ENCODE assay signal across 10 cellular contexts in genomic region chr14:99821519-99822165, GRCh38. TPM values are rescaled to one million over a fixed set of nuclear protein-coding genes. Genes with fewer than 3 reads are reported as not detected.
DNase-seq lines count a peak whose midpoint lies in the region; ATAC-seq and TF ChIP-seq lines count a peak whose summit lies in the region.
"Had no signal": no experiment of that assay in that cellular context is flagged by ENCODE, and none has a peak within 500 bp of the region (broad histone marks: within the 10 kb centered on the region; RNA-seq: fewer than 3 reads in every experiment).

No MANE protein-coding gene starts in this region.

- BruUV-seq in Panc1 (replicated peaks; lab: Mats Ljungman, UMichigan) = no TSS peak

- in situ Hi-C loops in Panc1 (cut with HindIII; ENCODE audit: low pct_unique_long_range_greater_than_20kb, low sequenced_read_pairs) = no loop called here

- ATAC-seq in Panc1 = 0 out of 2 replicates have a peak, but pooled peaks have one; percentile 32
- ATAC-seq in HG03159 (IDR thresholded peaks at IDR 0.05; ENCODE audit: unreplicated experiment) = no peak
- no peak for ATAC-seq in GM21447 (IDR thresholded peaks at IDR 0.05; ENCODE audit: unreplicated experiment)

- 28 to 32% (median 29%) methylated on average over 7 of the region's 7 CpGs for WGBS in ovary, 3 donors

- CTCF ChIA-PET in HEK293 (lab: Yijun Ruan, JAX) = interaction anchor here (0.7 to 1.4 kb wide), 8 partner anchors 9 to 63 kb away, joined by 3 to 5 read pairs (median 4); no protein-coding TSS in a partner anchor
- CTCF ChIA-PET in Panc1 (lab: Charles Lee) = no interaction called here

- TF ChIP-seq CTCF in HEK293 (tag by site-specific recombination; IDR thresholded peaks at IDR 0.05) (no peak), Panc1 (IDR thresholded peaks at IDR 0.05) (no peak), fibroblast of the aortic adventitia (IDR thresholded peaks at IDR 0.05; ENCODE audit: insufficient read depth, low read length) (no peak), ovary (IDR thresholded peaks at IDR 0.05) (no peak)

- H3K9me3 ChIP-seq in HEK293 (ENCODE audit: control insufficient read depth, insufficient read depth, low read depth, low read length) (no peaks in the 10 kb centered on the region), Panc1 (ENCODE audit: control insufficient read depth, insufficient read depth, low read depth, low read length) (no peaks in the 10 kb centered on the region), ovary (no peaks in the 10 kb centered on the region)

- no peak for TF ChIP-seq POLR2A in ovary (IDR thresholded peaks at IDR 0.05)

- H3K27ac ChIP-seq in HEK293 (ENCODE audit: extremely low read depth, low read depth, low read length) (peak overlapping the region; percentile 18; the same call in 1 of the 2 replicates), Panc1 (ENCODE audit: low read length) (no peak overlapping the region), ovary (no peak overlapping the region)

- intact Hi-C loops in Panc1 (cut with micrococcal nuclease; ENCODE audit: unreplicated experiment) (no loop called here), ovary (cut with DNase I) (no loop called here)

- POLR2A ChIA-PET in HEK293 (lab: Yijun Ruan, JAX) = interaction anchor here (1.0 to 1.6 kb wide), 6 partner anchors 17 to 341 kb away, joined by 3 to 9 read pairs (median 3); partner anchors contain the start of genes CCNK and SETD3
- POLR2A ChIA-PET in Panc1 (lab: Charles Lee) = no interaction called here

- DNase-seq in A172 (ENCODE audit: low spot score) = peak; percentile 75
- no peak for DNase-seq in Panc1 (ENCODE audit: low read depth, low spot score)
- peak; percentile 90 for DNase-seq in fibroblast of the aortic adventitia (ENCODE audit: low read depth)
- DNase-seq in ovary = no peak
- DNase-seq in germinal center (ENCODE audit: low spot score) = no peak
- DNase-seq: activated naive CD4-positive, alpha-beta T cell; H7 had no signal

- H3K27me3 ChIP-seq in Panc1 (ENCODE audit: control insufficient read depth, insufficient read depth, low read length) (no peaks in the 10 kb centered on the region), ovary (no peaks in the 10 kb centered on the region)

- H3K4me1 ChIP-seq in HEK293 (ENCODE audit: control insufficient read depth, insufficient read depth, low read length) (peaks cover 22% of the 10 kb centered on the region), Panc1 (ENCODE audit: control insufficient read depth, insufficient read depth, low read length) (no peaks in the 10 kb centered on the region), ovary (ENCODE audit: insufficient read depth) (no peaks in the 10 kb centered on the region)

- TF ChIP-seq EP300 in ovary (IDR thresholded peaks at IDR 0.05) = no peak

- H3K4me3 ChIP-seq in HEK293 (ENCODE audit: low read depth, low read length) (no peak overlapping the region), Panc1 (ENCODE audit: low read depth in 2 of 2, low read length in 2 of 2) (no peak overlapping the region), fibroblast of the aortic adventitia (ENCODE audit: low read depth, low read length) (no peak overlapping the region), ovary (no peak overlapping the region)

- no peaks in the 10 kb centered on the region for H3K36me3 ChIP-seq in HEK293 (ENCODE audit: control insufficient read depth in 2 of 2, insufficient read depth in 1 of 2, low read length in 2 of 2)
- H3K36me3 ChIP-seq in Panc1 (ENCODE audit: control insufficient read depth, insufficient read depth, low read length) = no peaks in the 10 kb centered on the region
- H3K36me3 ChIP-seq in ovary = no peaks in the 10 kb centered on the region

TF ChIP-seq in HEK293, 187 proteins besides CTCF, POLR2A, EP300 and RAD21 (continues in another document):
- TF ChIP-seq MZF1 (tag by site-specific recombination; IDR thresholded peaks at IDR 0.05; ENCODE audit: borderline replicate concordance) (peak; percentile 80; the same call in 1 of the 2 replicates), ZNF112 (tag by site-specific recombination; IDR thresholded peaks at IDR 0.05) (no peak), GLIS1 (tag by site-specific recombination; IDR thresholded peaks at IDR 0.05) (peak; percentile 98), GFI1B (tag by site-specific recombination; IDR thresholded peaks at IDR 0.05) (peak; percentile 97), ZNF121 (tag by site-specific recombination; IDR thresholded peaks at IDR 0.05) (no peak; the same call in 1 of the 2 replicates), ZNF626 (tag by site-specific recombination; IDR thresholded peaks at IDR 0.05) (no peak), ZNF658 (tag by site-specific recombination; IDR thresholded peaks at IDR 0.05) (no peak), ZNF10 (tag by site-specific recombination; IDR thresholded peaks at IDR 0.05) (peak; percentile 91), ZNF184 (tag by site-specific recombination; IDR thresholded peaks at IDR 0.05) (no peak; the same call in 1 of the 2 replicates), ZBTB21 (tag by site-specific recombination; IDR thresholded peaks at IDR 0.05) (peak; percentile 95), ZNF133 (tag by site-specific recombination; IDR thresholded peaks at IDR 0.05) (no peak), SCRT1 (tag by site-specific recombination; IDR thresholded peaks at IDR 0.05; ENCODE audit: borderline replicate concordance) (peak; percentile 92), EGR2 (tag by site-specific recombination; IDR thresholded peaks at IDR 0.05; ENCODE audit: low read depth) (no peak), ZNF146 (tag by site-specific recombination; IDR thresholded peaks at IDR 0.05) (peak; percentile 73), ZBTB49 (tag by site-specific recombination; IDR thresholded peaks at IDR 0.05; ENCODE audit: low read depth) (peak; percentile 76; the same call in 1 of the 2 replicates), MEIS1 (CRISPR knock-in tag; IDR thresholded peaks at IDR 0.05; ENCODE audit: borderline replicate concordance) (peak; percentile 99), ZNF157 (tag by site-specific recombination; IDR thresholded peaks at IDR 0.05) (no peak), SALL2 (tag by site-specific recombination; IDR thresholded peaks at IDR 0.05; ENCODE audit: borderline replicate concordance) (no peak), KLF7 (tag by site-specific recombination; IDR thresholded peaks at IDR 0.05; ENCODE audit: borderline replicate concordance) (peak; percentile 95; the same call in 1 of the 2 replicates), ZNF664 (tag by site-specific recombination; IDR thresholded peaks at IDR 0.05) (peak; percentile 98), ZNF175 (tag by site-specific recombination; IDR thresholded peaks at IDR 0.05) (no peak), PATZ1 (tag by site-specific recombination; IDR thresholded peaks at IDR 0.05) (peak; percentile 85), ZNF155 (tag by site-specific recombination; IDR thresholded peaks at IDR 0.05) (no peak), BCL6B (tag by site-specific recombination; IDR thresholded peaks at IDR 0.05) (peak; percentile 76; the same call in 1 of the 2 replicates), ZNF169 (tag by site-specific recombination; IDR thresholded peaks at IDR 0.05) (no peak)

RNA-seq across cellular contexts. Expression of gene EML1, which starts 28.4 kb away (rescaled TPM):
- total RNA-seq in A172 (2014; rRNA removed; shearing (Covaris generic)) = 6.9 and 12.7 TPM in 2 replicates
- 35.3 TPM for total RNA-seq in Panc1 (2021; ENCODE audit: unreplicated experiment)
- polyA plus RNA-seq in Panc1 (2012; ENCODE audit: insufficient read length) = 34.8 TPM
- 80.3 and 163 TPM in 2 replicates for total RNA-seq in fibroblast of the aortic adventitia (ENCODE audit: low replicate concordance)
- total RNA-seq in ovary = 10 to 100 TPM in 3 of 7 donors, 1 to 10 TPM in 4; 4.4 to 22.3 (median 9.8) TPM
- polyA plus RNA-seq in ovary = 10 to 100 TPM in 1 of 2 donors, 1 to 10 TPM in 1; 4.4 to 19.5 TPM

Comparison
In these comparisons a context has a peak if more than half of its experiments do, and no peak if none do; other contexts are left out.
1. DNase-seq: peak in A172 (single experiment) and fibroblast of the aortic adventitia (single experiment); none in Panc1 (single experiment), ovary (0 of 5) and germinal center (single experiment).